Comparison of ENCODE assay signal across 8 cellular contexts in genomic region chr5:2549902-2550301, GRCh38.
"Had no signal": no experiment of that assay in that cellular context is flagged by ENCODE, and none has a peak within 500 bp of the region (broad histone marks: within the 10 kb centered on the region; RNA-seq: fewer than 3 reads in every experiment).

No MANE protein-coding gene starts in this region.

- H3K27ac ChIP-seq: GM23248 had no signal

- ATAC-seq: GM23338, HCT116 had no signal

- DNase-seq: GM23248, GOT3, H7, H9, HCEC 1CT, HFFc6 had no signal
